ENCODE assay signal across 9 cellular contexts in the genomic region with DNA sequence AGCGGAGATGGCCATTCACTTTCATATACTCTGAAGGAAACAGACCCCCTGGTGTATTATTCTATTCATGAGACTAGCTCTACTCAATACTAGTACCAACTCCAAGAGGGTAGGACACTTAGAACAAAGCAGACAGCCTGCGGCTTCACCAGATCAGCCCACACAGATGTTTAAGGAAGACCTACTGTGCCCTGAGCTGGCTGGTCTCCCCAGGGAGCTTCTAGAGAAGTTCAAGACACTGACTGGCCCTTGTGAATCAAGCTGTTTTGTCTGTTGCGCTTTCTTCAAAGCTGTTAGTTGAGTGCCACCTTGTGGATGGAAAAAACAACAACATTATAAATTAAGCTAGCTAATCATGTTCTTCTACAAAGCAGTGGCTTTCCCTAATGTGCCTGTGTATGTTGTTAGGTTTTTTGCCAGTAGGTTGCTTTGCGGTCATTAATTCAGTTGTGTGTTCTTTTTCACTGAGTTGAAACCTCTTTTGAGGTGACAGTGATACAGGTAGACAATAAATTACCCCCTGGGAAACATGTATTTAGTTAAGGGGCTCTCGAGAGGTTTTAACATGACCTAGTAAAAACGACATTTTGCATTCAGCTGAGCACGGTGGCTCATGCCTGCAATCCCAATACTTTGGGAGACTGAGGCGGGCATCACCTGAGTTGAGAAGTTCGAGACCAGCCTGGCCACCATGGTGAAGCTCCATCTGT.
DNase-seq lines count a peak whose midpoint lies in the region; ATAC-seq and TF ChIP-seq lines count a peak whose summit lies in the region.
"Had no signal": no experiment of that assay in that cellular context is flagged by ENCODE, and none has a peak within 500 bp of the region (broad histone marks: within the 10 kb centered on the region; RNA-seq: fewer than 3 reads in every experiment).

No MANE protein-coding gene starts in this region.

- TF ChIP-seq CTCF in heart right ventricle (IDR thresholded peaks at IDR 0.05) (peak; percentile 49 to 81 (median 66)), retinal pigment epithelial cell (conservative IDR thresholded peaks at IDR 0.05; ENCODE audit: low read depth, low read length) (peak; percentile 50)

- H3K27me3 Mint-ChIP-seq in activated T-cell treated with anti-CD3 and anti-CD28 coated beads, Interleukin-2, amount 50 U/mL, for 24 hours, result peaks cover 10% of the 10 kb centered on the region
- peaks cover 14% of the 10 kb centered on the region for H3K27me3 Mint-ChIP-seq in activated CD8-positive, alpha-beta T cell treated with anti-CD3 and anti-CD28 coated beads, Interleukin-2, amount 10 ng/mL, durations not matched to agents 7 days and 5 days (ENCODE audit: low read depth)

- H3K27me3 ChIP-seq in heart right ventricle, result no peaks in the 10 kb centered on the region

- DNase-seq in activated T-cell treated with anti-CD3 and anti-CD28 coated beads, Interleukin-2, amount 50 U/mL, for 48 hours, result peak; percentile 18 to 22
- no peak for DNase-seq in activated T-cell treated with anti-CD3 and anti-CD28 coated beads, Interleukin-2, amount 50 U/mL, for 24 hours
- peak; percentile 67 for DNase-seq in NCI-H446 treated with DMSO at 0.1 percent for 48 hours (lab: John Stamatoyannopoulos, UW)
- DNase-seq in activated CD8-positive, alpha-beta T cell treated with anti-CD3 and anti-CD28 coated beads, Interleukin-2, amount 10 ng/mL, durations not matched to agents 7 days and 5 days, result peak; percentile 23
- DNase-seq in heart right ventricle, result peak in 1 of 2 donors; percentile 58
- DNase-seq in retinal pigment epithelial cell (ENCODE audit: low read depth), result no peak
- DNase-seq in stimulated activated CD4-positive, alpha-beta T cell treated with anti-CD3 and anti-CD28 coated beads, Interleukin-2, amount 100 ng/mL, for 24 hours, result no peak

- 57 to 67% methylated on average over 9 of the region's 9 CpGs for WGBS in heart right ventricle, 2 donors

- H3K27ac ChIP-seq in heart right ventricle, result no peak overlapping the region

- H3K4me1 Mint-ChIP-seq in activated T-cell treated with anti-CD3 and anti-CD28 coated beads, Interleukin-2, amount 50 U/mL, for 24 hours (ENCODE audit: low read depth), result no peaks in the 10 kb centered on the region
- no peaks in the 10 kb centered on the region for H3K4me1 Mint-ChIP-seq in activated CD8-positive, alpha-beta T cell treated with anti-CD3 and anti-CD28 coated beads, Interleukin-2, amount 10 ng/mL, durations not matched to agents 7 days and 5 days (ENCODE audit: low read depth)
- H3K4me1 Mint-ChIP-seq: central memory CD8-positive, alpha-beta T cell had no signal

- no peak overlapping the region for H3K27ac Mint-ChIP-seq in activated T-cell treated with anti-CD3 and anti-CD28 coated beads, Interleukin-2, amount 50 U/mL, for 24 hours
- no peak overlapping the region for H3K27ac Mint-ChIP-seq in activated CD8-positive, alpha-beta T cell treated with anti-CD3 and anti-CD28 coated beads, Interleukin-2, amount 10 ng/mL, durations not matched to agents 7 days and 5 days

- CTCF ChIA-PET in activated CD8-positive, alpha-beta T cell treated with anti-CD3 and anti-CD28 coated beads, Interleukin-2, amount 10 ng/mL, durations not matched to agents 7 days and 5 days (lab: Charles Lee), result interaction anchor here (0.8 to 5.1 kb wide), 28 partner anchors 10 to 1036 kb away, joined by 3 to 111 read pairs (median 4); no protein-coding TSS in a partner anchor

- no peaks in the 10 kb centered on the region for H3K9me3 Mint-ChIP-seq in activated T-cell treated with anti-CD3 and anti-CD28 coated beads, Interleukin-2, amount 50 U/mL, for 24 hours
- H3K9me3 Mint-ChIP-seq in activated CD8-positive, alpha-beta T cell treated with anti-CD3 and anti-CD28 coated beads, Interleukin-2, amount 10 ng/mL, durations not matched to agents 7 days and 5 days (ENCODE audit: insufficient read depth), result no peaks in the 10 kb centered on the region
- H3K9me3 Mint-ChIP-seq: central memory CD8-positive, alpha-beta T cell had no signal

- no peaks in the 10 kb centered on the region for H3K9me3 ChIP-seq in heart right ventricle

- intact Hi-C loops in heart right ventricle (cut with DNase I), result loop anchor here (1.0 to 10.0 kb wide), 7 partner anchors 185 to 1033 kb away; no protein-coding TSS in a partner anchor

- no peaks in the 10 kb centered on the region for H3K36me3 Mint-ChIP-seq in activated T-cell treated with anti-CD3 and anti-CD28 coated beads, Interleukin-2, amount 50 U/mL, for 24 hours (ENCODE audit: low read depth)
- no peaks in the 10 kb centered on the region for H3K36me3 Mint-ChIP-seq in activated CD8-positive, alpha-beta T cell treated with anti-CD3 and anti-CD28 coated beads, Interleukin-2, amount 10 ng/mL, durations not matched to agents 7 days and 5 days (ENCODE audit: low read depth)

- peaks cover 0 to 18% (median 3%) of the 10 kb centered on the region in 9 donors for H3K4me1 ChIP-seq in heart right ventricle

- POLR2A ChIA-PET in activated CD8-positive, alpha-beta T cell treated with anti-CD3 and anti-CD28 coated beads, Interleukin-2, amount 10 ng/mL, durations not matched to agents 7 days and 5 days (lab: Charles Lee), result no interaction called here

- peaks cover 0 to 9% (median 0%) of the 10 kb centered on the region in 9 donors for H3K36me3 ChIP-seq in heart right ventricle

- ATAC-seq in HG03175 (IDR thresholded peaks at IDR 0.05; ENCODE audit: unreplicated experiment), result peak; percentile 88
- ATAC-seq in activated CD8-positive, alpha-beta T cell treated with anti-CD3 and anti-CD28 coated beads, Interleukin-2, amount 10 ng/mL, durations not matched to agents 7 days and 5 days, result no peak
- peak; percentile 62 to 78 (median 71) for ATAC-seq in heart right ventricle

- no peak overlapping the region for H3K4me3 Mint-ChIP-seq in activated T-cell treated with anti-CD3 and anti-CD28 coated beads, Interleukin-2, amount 50 U/mL, for 24 hours
- H3K4me3 Mint-ChIP-seq in activated CD8-positive, alpha-beta T cell treated with anti-CD3 and anti-CD28 coated beads, Interleukin-2, amount 10 ng/mL, durations not matched to agents 7 days and 5 days, result no peak overlapping the region
- H3K4me3 Mint-ChIP-seq: central memory CD8-positive, alpha-beta T cell had no signal

- H3K4me3 ChIP-seq in heart right ventricle, result no peak overlapping the region
- no peak overlapping the region for H3K4me3 ChIP-seq in retinal pigment epithelial cell (ENCODE audit: low read length)

Comparison
In these comparisons a context has a peak if more than half of its experiments do, and no peak if none do; other contexts are left out.
1. DNase-seq: peak in activated T-cell treated with anti-CD3 and anti-CD28 coated beads, Interleukin-2, amount 50 U/mL, for 48 hours (2 of 2), NCI-H446 treated with DMSO at 0.1 percent for 48 hours (single experiment) and activated CD8-positive, alpha-beta T cell treated with anti-CD3 and anti-CD28 coated beads, Interleukin-2, amount 10 ng/mL, durations not matched to agents 7 days and 5 days (single experiment); none in activated T-cell treated with anti-CD3 and anti-CD28 coated beads, Interleukin-2, amount 50 U/mL, for 24 hours (single experiment), retinal pigment epithelial cell (single experiment) and stimulated activated CD4-positive, alpha-beta T cell treated with anti-CD3 and anti-CD28 coated beads, Interleukin-2, amount 100 ng/mL, for 24 hours (0 of 2).